In the genomic region with DNA sequence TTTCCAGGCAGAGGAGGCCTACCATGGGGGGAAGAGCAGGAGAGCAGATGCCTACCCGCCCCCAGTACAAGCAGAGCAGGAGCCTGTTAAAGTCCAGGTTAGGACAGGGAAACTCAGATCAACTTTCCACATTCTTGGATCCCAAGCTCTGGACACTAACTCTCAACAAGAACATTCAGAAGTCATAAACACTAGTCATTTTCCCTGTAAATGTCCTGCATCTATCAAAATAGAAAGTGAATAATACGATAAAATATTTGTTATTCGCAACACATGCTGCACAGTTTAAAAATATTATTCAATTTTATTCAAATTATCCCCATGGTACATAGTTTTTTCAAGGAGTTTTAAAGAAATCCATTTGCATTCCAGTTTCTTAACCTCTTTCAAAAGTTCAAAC, we compare ENCODE assay signal across 1 cellular context.
TF ChIP-seq lines count a peak whose summit lies in the region.

No MANE protein-coding gene starts in this region.

TF ChIP-seq in IMR-90, 13 proteins besides CTCF, POLR2A, EP300 and RAD21 (continued from another document):
- TF ChIP-seq ELK1 (IDR thresholded peaks at IDR 0.05; ENCODE audit: borderline replicate concordance, low read depth, low read length) (no peak), NFE2L2 (IDR thresholded peaks at IDR 0.05; ENCODE audit: low read depth, low read length) (no peak), BHLHE40 (IDR thresholded peaks at IDR 0.05; ENCODE audit: low read depth, low read length) (no peak), MAFK (IDR thresholded peaks at IDR 0.05; ENCODE audit: low read depth, low read length) (no peak), MAZ (IDR thresholded peaks at IDR 0.05; ENCODE audit: borderline replicate concordance, low read depth, low read length) (no peak), FOS (IDR thresholded peaks at IDR 0.05; ENCODE audit: low read depth, low read length) (no peak), CHD1 (IDR thresholded peaks at IDR 0.05; ENCODE audit: low read depth, low read length) (no peak), RFX5 (IDR thresholded peaks at IDR 0.05; ENCODE audit: low read depth, low read length) (no peak), MXI1 (IDR thresholded peaks at IDR 0.05; ENCODE audit: borderline replicate concordance, low read depth, low read length) (no peak)
- TF ChIP-seq, protein P1, sequence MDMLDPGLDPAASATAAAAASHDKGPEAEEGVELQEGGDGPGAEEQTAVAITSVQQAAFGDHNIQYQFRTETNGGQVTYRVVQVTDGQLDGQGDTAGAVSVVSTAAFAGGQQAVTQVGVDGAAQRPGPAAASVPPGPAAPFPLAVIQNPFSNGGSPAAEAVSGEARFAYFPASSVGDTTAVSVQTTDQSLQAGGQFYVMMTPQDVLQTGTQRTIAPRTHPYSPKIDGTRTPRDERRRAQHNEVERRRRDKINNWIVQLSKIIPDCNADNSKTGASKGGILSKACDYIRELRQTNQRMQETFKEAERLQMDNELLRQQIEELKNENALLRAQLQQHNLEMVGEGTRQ (IDR thresholded peaks at IDR 0.05; ENCODE audit: low read depth, low read length), result no peak
